Comparison of ENCODE assay signal across 8 cellular contexts in genomic region chr14:81465002-81465392, GRCh38.
DNase-seq lines count a peak whose midpoint lies in the region; ATAC-seq, FAIRE-seq and TF ChIP-seq lines count a peak whose summit lies in the region.
"Not testable (repeated sequence)": the region's sequence is repeated elsewhere in the genome, so short reads cannot be mapped to it uniquely, and the experiment has no call there.

No MANE protein-coding gene starts in this region.

- not testable (repeated sequence) for H3K4me1 Mint-ChIP-seq in CD14-positive monocyte; T-helper 2 cell treated with Interferon-gamma antibody and Interleukin-4, amounts not matched to agents 5 μg/mL and 100 μg/mL, for 36 hours (ENCODE audit: low read depth); glutamatergic neuron (ENCODE audit: low read depth, unreplicated experiment); natural killer cell treated with Interleukin-12 subunit alpha and Interleukin-12 subunit beta and Interleukin-15 and Interleukin-18, amount 100 ng/mL, for 72 hours (ENCODE audit: low read depth in 2 of 2)

- H3K9ac ChIP-seq in K562 (ENCODE audit: insufficient read depth in 1 of 2, low read depth in 2 of 2, low read length in 2 of 2) = not testable (repeated sequence)
- peak overlapping the region; percentile 54 to 73 for H3K9ac ChIP-seq in stomach smooth muscle (ENCODE audit: low read length in 2 of 2)

- H3K27ac Mint-ChIP-seq in CD14-positive monocyte (peak overlapping the region in 4 of 7 donors; percentile 20 to 70 (median 26)), glutamatergic neuron (ENCODE audit: unreplicated experiment) (peak overlapping the region; percentile 78)
- H3K27ac Mint-ChIP-seq in T-helper 2 cell treated with Interferon-gamma antibody and Interleukin-4, amounts not matched to agents 5 μg/mL and 100 μg/mL, for 36 hours = peak overlapping the region; percentile 75
- peak overlapping the region; percentile 44 to 82 for H3K27ac Mint-ChIP-seq in natural killer cell treated with Interleukin-12 subunit alpha and Interleukin-12 subunit beta and Interleukin-15 and Interleukin-18, amount 100 ng/mL, for 72 hours

- FAIRE-seq in K562 (lab: Jason Lieb, UNC) = not testable (repeated sequence)

- H3K4me2 ChIP-seq in K562 (ENCODE audit: insufficient read depth, low read length) = peak overlapping the region; percentile 78

- not testable (repeated sequence) for H3K9me1 ChIP-seq in K562 (ENCODE audit: control insufficient read depth, insufficient read depth, low read length)

- TF ChIP-seq CTCF in CD14-positive monocyte (IDR thresholded peaks at IDR 0.05); K562 (IDR thresholded peaks at IDR 0.05 in 2 of 3, conservative IDR thresholded peaks at IDR 0.05 in 1 of 3; ENCODE audit: insufficient read depth in 2 of 3, low read depth in 1 of 3, low read length in 3 of 3); glutamatergic neuron (IDR thresholded peaks at IDR 0.05; ENCODE audit: partially characterized antibody, unreplicated experiment): not testable (repeated sequence)

- peak overlapping the region; percentile 72; the same call in 1 of the 3 replicates for H3K27ac ChIP-seq in K562 (ENCODE audit: extremely low read depth, low read depth, low read length)
- H3K27ac ChIP-seq in stomach smooth muscle (ENCODE audit: low read length) = not testable (repeated sequence)

- intact Hi-C loops in CD14-positive monocyte (cut with micrococcal nuclease) = not testable (repeated sequence)
- intact Hi-C loops in K562 (cut with micrococcal nuclease) = loop anchor here (2.0 kb wide), 3 partner anchors 294 to 510 kb away; partner anchors contain the start of gene TSHR

- WGBS in K562 (ENCODE audit: insufficient coverage, low coverage, missing lambda C conversion rate) = 20% methylated on average over 11 of the region's 11 CpGs

- H3K9me3 Mint-ChIP-seq in CD14-positive monocyte; T-helper 2 cell treated with Interferon-gamma antibody and Interleukin-4, amounts not matched to agents 5 μg/mL and 100 μg/mL, for 36 hours; glutamatergic neuron (ENCODE audit: unreplicated experiment); natural killer cell treated with Interleukin-12 subunit alpha and Interleukin-12 subunit beta and Interleukin-15 and Interleukin-18, amount 100 ng/mL, for 72 hours: not testable (repeated sequence)

- DNase-seq in CD14-positive monocyte (ENCODE audit: low spot score); T-helper 2 cell treated with Interferon-gamma antibody and Interleukin-4, amounts not matched to agents 5 μg/mL and 100 μg/mL, for 36 hours (ENCODE audit: low spot score); K562 (ENCODE audit: extremely low read depth in 1 of 4, low spot score in 3 of 4); glutamatergic neuron; natural killer cell treated with Interleukin-12 subunit alpha and Interleukin-12 subunit beta and Interleukin-15 and Interleukin-18, amount 100 ng/mL, for 72 hours (ENCODE audit: low spot score): not testable (repeated sequence)

- not testable (repeated sequence) for H3K27me3 Mint-ChIP-seq in CD14-positive monocyte (ENCODE audit: low read depth in 3 of 3); T-helper 2 cell treated with Interferon-gamma antibody and Interleukin-4, amounts not matched to agents 5 μg/mL and 100 μg/mL, for 36 hours (ENCODE audit: low read depth); glutamatergic neuron (ENCODE audit: unreplicated experiment); natural killer cell treated with Interleukin-12 subunit alpha and Interleukin-12 subunit beta and Interleukin-15 and Interleukin-18, amount 100 ng/mL, for 72 hours

- peak overlapping the region; percentile 66 to 86 for H3K4me3 Mint-ChIP-seq in CD14-positive monocyte
- peak overlapping the region; percentile 84 for H3K4me3 Mint-ChIP-seq in T-helper 2 cell treated with Interferon-gamma antibody and Interleukin-4, amounts not matched to agents 5 μg/mL and 100 μg/mL, for 36 hours
- H3K4me3 Mint-ChIP-seq in glutamatergic neuron (ENCODE audit: unreplicated experiment) = not testable (repeated sequence)
- peak overlapping the region; percentile 88 for H3K4me3 Mint-ChIP-seq in natural killer cell treated with Interleukin-12 subunit alpha and Interleukin-12 subunit beta and Interleukin-15 and Interleukin-18, amount 100 ng/mL, for 72 hours

- H3K79me2 ChIP-seq in K562 (ENCODE audit: control insufficient read depth, insufficient read depth, low read length) = not testable (repeated sequence)

- TF ChIP-seq RAD21 in K562 (CRISPR knock-in tag; conservative IDR thresholded peaks at IDR 0.05 in 1 of 2, IDR thresholded peaks at IDR 0.05 in 1 of 2) = not testable (repeated sequence)

- not testable (repeated sequence) for TF ChIP-seq EP300 in K562 (IDR thresholded peaks at IDR 0.05; ENCODE audit: low read length)

- peak; percentile 9 for ATAC-seq in GM21526 (IDR thresholded peaks at IDR 0.05; ENCODE audit: low FRiP score, unreplicated experiment)
- ATAC-seq in HG03521 (IDR thresholded peaks at IDR 0.05; ENCODE audit: unreplicated experiment) = peak; percentile 4
- peak; percentile 13; the same call in 2 of the 3 replicates for ATAC-seq in K562
- peak in 1 of 2 donors; percentile 11 for ATAC-seq in natural killer cell treated with Interleukin-12 subunit alpha and Interleukin-12 subunit beta and Interleukin-15 and Interleukin-18, amount 100 ng/mL, for 72 hours

- not testable (repeated sequence) for TF ChIP-seq POLR2A in K562 (conservative IDR thresholded peaks at IDR 0.05)

- H3K36me3 ChIP-seq in K562 (ENCODE audit: control insufficient read depth, insufficient read depth, low read length); stomach smooth muscle (ENCODE audit: control insufficient read depth in 2 of 2, insufficient read depth in 2 of 2, low read length in 2 of 2): not testable (repeated sequence)

- not testable (repeated sequence) for H3K36me3 Mint-ChIP-seq in CD14-positive monocyte; T-helper 2 cell treated with Interferon-gamma antibody and Interleukin-4, amounts not matched to agents 5 μg/mL and 100 μg/mL, for 36 hours (ENCODE audit: low read depth); glutamatergic neuron (ENCODE audit: unreplicated experiment); natural killer cell treated with Interleukin-12 subunit alpha and Interleukin-12 subunit beta and Interleukin-15 and Interleukin-18, amount 100 ng/mL, for 72 hours

- CTCF ChIA-PET in K562 (lab: Yijun Ruan, JAX; ENCODE audit: low intra/inter-chr PET ratio) = interaction anchor here (0.6 to 2.3 kb wide), 3 partner anchors 196 to 698 kb away, joined by 3 to 19 read pairs (median 7); no protein-coding TSS in a partner anchor

- not testable (repeated sequence) for BruUV-seq in K562 (replicated peaks; lab: Mats Ljungman, UMichigan)

- in situ Hi-C loops in K562 (cut with MboI) = loop anchor here (25.0 kb wide), 1 partner anchor 478 kb away; no protein-coding TSS in a partner anchor

- H3K27me3 ChIP-seq in K562 (ENCODE audit: control insufficient read depth in 2 of 2, insufficient read depth in 2 of 2, low read length in 2 of 2); stomach smooth muscle (ENCODE audit: control insufficient read depth in 1 of 2, insufficient read depth in 2 of 2, low read length in 2 of 2): not testable (repeated sequence)

- not testable (repeated sequence) for H3K9me3 ChIP-seq in K562 (replicated peaks; ENCODE audit: control insufficient read depth, insufficient read depth, low read depth, low read length); stomach smooth muscle (ENCODE audit: control insufficient read depth in 2 of 2, low read length in 2 of 2)

- H2AFZ ChIP-seq in K562 (ENCODE audit: low read depth, low read length) = peak overlapping the region; percentile 100

- H4K20me1 ChIP-seq in K562 (replicated peaks; ENCODE audit: control insufficient read depth, insufficient read depth, low read length) = not testable (repeated sequence)

- peak overlapping the region; percentile 29; the same call in 1 of the 2 replicates for H3K4me3 ChIP-seq in K562
- peak overlapping the region; percentile 71 to 78 for H3K4me3 ChIP-seq in stomach smooth muscle (ENCODE audit: low read length in 2 of 2)

- not testable (repeated sequence) for H3K4me1 ChIP-seq in K562 (replicated peaks in 1 of 2; ENCODE audit: control insufficient read depth in 2 of 2, insufficient read depth in 2 of 2, low read length in 2 of 2); stomach smooth muscle (ENCODE audit: control insufficient read depth, insufficient read depth, low read length)

- POLR2A ChIA-PET in K562 (lab: Yijun Ruan, JAX) = not testable (repeated sequence)

Comparison
In these comparisons a context has a peak if more than half of its experiments do, and no peak if none do; other contexts are left out.
1. H3K27ac Mint-ChIP-seq: peak in every context shown above with its lines; median percentile 78 in glutamatergic neuron; 75 in T-helper 2 cell treated with Interferon-gamma antibody and Interleukin-4, amounts not matched to agents 5 μg/mL and 100 μg/mL, for 36 hours; 63 in natural killer cell treated with Interleukin-12 subunit alpha and Interleukin-12 subunit beta and Interleukin-15 and Interleukin-18, amount 100 ng/mL, for 72 hours; 26 in CD14-positive monocyte.